In the genomic region with DNA sequence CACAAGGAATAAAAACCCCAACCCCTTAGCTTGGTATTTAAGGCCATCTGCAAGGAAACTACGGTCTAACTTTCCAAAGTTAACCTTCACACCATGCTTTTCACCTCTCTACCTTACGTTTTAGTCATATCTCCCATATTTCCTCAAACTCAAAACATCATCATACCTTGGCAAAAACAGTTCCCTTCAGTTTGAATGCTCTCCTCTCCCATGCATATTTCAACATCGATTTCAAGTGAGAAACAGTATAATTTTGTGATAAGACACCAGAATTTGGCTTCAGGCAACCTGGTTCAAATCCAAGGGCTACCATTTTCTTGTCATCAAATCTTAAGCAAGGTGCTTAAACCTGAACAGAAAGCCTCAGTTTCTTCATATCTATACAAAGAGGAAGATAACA, we compare ENCODE assay signal across 17 cellular contexts.
DNase-seq lines count a peak whose midpoint lies in the region; ATAC-seq, FAIRE-seq and TF ChIP-seq lines count a peak whose summit lies in the region.
"Had no signal": no experiment of that assay in that cellular context is flagged by ENCODE, and none has a peak within 500 bp of the region (broad histone marks: within the 10 kb centered on the region; RNA-seq: fewer than 3 reads in every experiment).

No MANE protein-coding gene starts in this region.

- no peak overlapping the region for H2BK120ac ChIP-seq in mesenchymal stem cell (ENCODE audit: low read depth, low read length)

- H3K9ac ChIP-seq in mesenchymal stem cell (ENCODE audit: low read length), result no peak overlapping the region
- H3K9ac ChIP-seq in smooth muscle cell (ENCODE audit: low read depth), result no peak overlapping the region
- no peak overlapping the region for H3K9ac ChIP-seq in HepG2 (ENCODE audit: insufficient read depth, low read depth, low read length)
- H3K9ac ChIP-seq: GM23248 had no signal

- WGBS in mesenchymal stem cell, result 92% methylated on average over 3 of the region's 3 CpGs
- 91% methylated on average over 3 of the region's 3 CpGs for WGBS in smooth muscle cell (ENCODE audit: low lambda C conversion rate)
- WGBS in HepG2 (ENCODE audit: low lambda C conversion rate), result 97% methylated on average over 3 of the region's 3 CpGs

- peaks cover 30% of the 10 kb centered on the region for H3K4me1 ChIP-seq in RWPE2 (ENCODE audit: insufficient read depth, poor library complexity, severe bottlenecking)
- H3K4me1 ChIP-seq in mesenchymal stem cell (ENCODE audit: control insufficient read depth, insufficient read depth, low read depth, low read length), result peaks cover 8% of the 10 kb centered on the region
- peaks cover 11% of the 10 kb centered on the region for H3K4me1 ChIP-seq in smooth muscle cell (ENCODE audit: low read depth)
- 0 out of 2 replicates have a peak, but pooled peaks cover 4% of the 10 kb centered on the region for H3K4me1 ChIP-seq in HepG2 (ENCODE audit: insufficient read depth, low read length)

- H3K27ac Mint-ChIP-seq in activated T-helper 17 cell treated with anti-CD3 and anti-CD28 coated beads, Interleukin-2, amount 50 U/mL, for 72 hours, result no peak overlapping the region
- no peak overlapping the region for H3K27ac Mint-ChIP-seq in MCF 10A (ENCODE audit: low read depth, unreplicated experiment)
- H3K27ac Mint-ChIP-seq: CD4-positive, alpha-beta T cell had no signal

- TF ChIP-seq EP300 in HepG2 (IDR thresholded peaks at IDR 0.05; ENCODE audit: low read depth in 2 of 2, low read length in 2 of 2) (no peak), HepG2 (CRISPR knock-in tag; IDR thresholded peaks at IDR 0.05; ENCODE audit: borderline replicate concordance) (no peak)

- H3K79me1 ChIP-seq in mesenchymal stem cell (replicated peaks; ENCODE audit: low read length, poor library complexity, severe bottlenecking), result peaks cover 2% of the 10 kb centered on the region

- no peak overlapping the region for H3K18ac ChIP-seq in mesenchymal stem cell (ENCODE audit: low read depth in 1 of 2, low read length in 2 of 2)

- H3K4me3 Mint-ChIP-seq in activated T-helper 17 cell treated with anti-CD3 and anti-CD28 coated beads, Interleukin-2, amount 50 U/mL, for 72 hours, result no peak overlapping the region
- no peak overlapping the region for H3K4me3 Mint-ChIP-seq in MCF 10A (ENCODE audit: unreplicated experiment)
- H3K4me3 Mint-ChIP-seq: CD4-positive, alpha-beta T cell had no signal

- POLR2A ChIA-PET in HepG2 (lab: Yijun Ruan, JAX), result no interaction called here
- POLR2A ChIA-PET in MCF 10A (lab: Yijun Ruan, JAX), result interaction anchor here (1.0 to 2.3 kb wide), 3 partner anchors 15 to 99 kb away, joined by 3 to 6 read pairs (median 4); no protein-coding TSS in a partner anchor

- H3K36me3 Mint-ChIP-seq in activated T-helper 17 cell treated with anti-CD3 and anti-CD28 coated beads, Interleukin-2, amount 50 U/mL, for 72 hours (ENCODE audit: low read depth), result no peaks in the 10 kb centered on the region
- no peaks in the 10 kb centered on the region for H3K36me3 Mint-ChIP-seq in MCF 10A (ENCODE audit: insufficient read depth, unreplicated experiment)

- H3K4me3 ChIP-seq in RWPE2 (ENCODE audit: severe bottlenecking), result no peak overlapping the region
- H3K4me3 ChIP-seq in mesenchymal stem cell (ENCODE audit: insufficient read depth in 1 of 2, low read depth in 1 of 2, low read length in 2 of 2), result no peak overlapping the region
- no peak overlapping the region for H3K4me3 ChIP-seq in smooth muscle cell
- no peak overlapping the region for H3K4me3 ChIP-seq in HepG2 (replicated peaks in 1 of 3; ENCODE audit: insufficient read depth in 1 of 3, low read depth in 2 of 3, low read length in 3 of 3)
- H3K4me3 ChIP-seq: GM23248, HAP-1 had no signal

- no peak for TF ChIP-seq RAD21 in HepG2 (CRISPR knock-in tag; IDR thresholded peaks at IDR 0.05)

- no peaks in the 10 kb centered on the region for H3K27me3 ChIP-seq in RWPE2 (ENCODE audit: insufficient read depth, poor library complexity, severe bottlenecking)
- no peaks in the 10 kb centered on the region for H3K27me3 ChIP-seq in mesenchymal stem cell (ENCODE audit: control insufficient read depth in 1 of 2, insufficient read depth in 1 of 2, low read length in 2 of 2)
- peaks cover 5% of the 10 kb centered on the region for H3K27me3 ChIP-seq in smooth muscle cell (ENCODE audit: low read depth)
- H3K27me3 ChIP-seq in HepG2 (ENCODE audit: control insufficient read depth in 1 of 2, insufficient read depth in 2 of 2, low read length in 2 of 2), result no peaks in the 10 kb centered on the region

- ATAC-seq in RWPE2 (ENCODE audit: low read depth), result no peak
- no peak for ATAC-seq in activated T-helper 17 cell treated with anti-CD3 and anti-CD28 coated beads, Interleukin-2, amount 50 U/mL, for 72 hours (replicated peaks)
- no peak for ATAC-seq in HepG2

- H3F3A ChIP-seq in smooth muscle cell (ENCODE audit: low read depth), result no peaks in the 10 kb centered on the region

- H4K91ac ChIP-seq in mesenchymal stem cell (ENCODE audit: low read length), result no peak overlapping the region

- CTCF ChIA-PET in HepG2 (lab: Yijun Ruan, JAX; ENCODE audit: low intra/inter-chr PET ratio, low total read pairs) (no interaction called here), MCF 10A (lab: Yijun Ruan, JAX) (interaction anchor here (0.6 to 0.7 kb wide), 2 partner anchors 20 to 175 kb away, joined by 3 to 4 read pairs; no protein-coding TSS in a partner anchor)

- H3K9me3 Mint-ChIP-seq in activated T-helper 17 cell treated with anti-CD3 and anti-CD28 coated beads, Interleukin-2, amount 50 U/mL, for 72 hours, result peaks cover under 1% of the 10 kb centered on the region
- H3K9me3 Mint-ChIP-seq in MCF 10A (ENCODE audit: unreplicated experiment), result no peaks in the 10 kb centered on the region
- H3K9me3 Mint-ChIP-seq: CD4-positive, alpha-beta T cell had no signal

- no peak for TF ChIP-seq CTCF in RWPE2 (IDR thresholded peaks at IDR 0.05; ENCODE audit: poor library complexity, severe bottlenecking)
- TF ChIP-seq CTCF in smooth muscle cell (IDR thresholded peaks at IDR 0.05; ENCODE audit: borderline replicate concordance, insufficient read depth, poor library complexity, severe bottlenecking), result no peak
- TF ChIP-seq CTCF in HepG2 (CRISPR knock-in tag; IDR thresholded peaks at IDR 0.05), result no peak
- TF ChIP-seq CTCF in MCF 10A (IDR thresholded peaks at IDR 0.05; ENCODE audit: unreplicated experiment), result no peak

- H3K23ac ChIP-seq in mesenchymal stem cell (ENCODE audit: low read length in 2 of 2), result no peak overlapping the region

- BruUV-seq in HepG2 (replicated peaks; lab: Mats Ljungman, UMichigan), result no TSS peak
- no TSS peak for BruUV-seq in MCF 10A (replicated peaks; lab: Mats Ljungman, UMichigan)

- H2BK12ac ChIP-seq in mesenchymal stem cell (ENCODE audit: low read length in 2 of 2), result no peak overlapping the region

- H3K4me1 Mint-ChIP-seq in activated T-helper 17 cell treated with anti-CD3 and anti-CD28 coated beads, Interleukin-2, amount 50 U/mL, for 72 hours, result no peaks in the 10 kb centered on the region
- H3K4me1 Mint-ChIP-seq in MCF 10A (ENCODE audit: insufficient read depth, unreplicated experiment), result no peaks in the 10 kb centered on the region

- no peak overlapping the region for H4K8ac ChIP-seq in mesenchymal stem cell (ENCODE audit: low read length)

- no peak for TF ChIP-seq POLR2A in HepG2 (IDR thresholded peaks at IDR 0.05; ENCODE audit: insufficient read depth in 1 of 2, low read depth in 2 of 2, low read length in 2 of 2)

- H3K4ac ChIP-seq in mesenchymal stem cell (ENCODE audit: low read depth in 1 of 2, low read length in 2 of 2), result no peak overlapping the region

- in situ Hi-C loops in HepG2 (cut with HindIII; ENCODE audit: extremely low pct_ligation_motif_present, low pct_unique_long_range_greater_than_20kb), result no loop called here

- H3K27ac ChIP-seq in RWPE2 (ENCODE audit: poor library complexity, severe bottlenecking) (peak overlapping the region; percentile 32), mesenchymal stem cell (ENCODE audit: low read length, poor library complexity, severe bottlenecking) (no peak overlapping the region), smooth muscle cell (ENCODE audit: low read depth) (peak overlapping the region; percentile 52), HepG2 (ENCODE audit: extremely low read length, insufficient read depth, low read length) (no peak overlapping the region)
- H3K27ac ChIP-seq: C4-2B had no signal

- H3K9me3 ChIP-seq in RWPE2 (ENCODE audit: severe bottlenecking) (no peaks in the 10 kb centered on the region), mesenchymal stem cell (ENCODE audit: control insufficient read depth, low read length) (no peaks in the 10 kb centered on the region), smooth muscle cell (replicated peaks; ENCODE audit: low read depth) (no peaks in the 10 kb centered on the region), HepG2 (ENCODE audit: low read length) (no peaks in the 10 kb centered on the region)
- H3K9me3 ChIP-seq: Caco-2, HAP-1 had no signal

- intact Hi-C loops in HepG2 (cut with micrococcal nuclease; ENCODE audit: unreplicated experiment) (no loop called here), MCF 10A (cut with micrococcal nuclease) (no loop called here)

- no peak overlapping the region for H3K14ac ChIP-seq in mesenchymal stem cell (ENCODE audit: low read length in 2 of 2)

- H3K27me3 Mint-ChIP-seq in activated T-helper 17 cell treated with anti-CD3 and anti-CD28 coated beads, Interleukin-2, amount 50 U/mL, for 72 hours, result peaks cover under 1% of the 10 kb centered on the region
- no peaks in the 10 kb centered on the region for H3K27me3 Mint-ChIP-seq in MCF 10A (ENCODE audit: insufficient read depth, unreplicated experiment)
- H3K27me3 Mint-ChIP-seq: CD4-positive, alpha-beta T cell had no signal

- no peak for DNase-seq in RWPE2 (ENCODE audit: low spot score)
- DNase-seq in mesenchymal stem cell, result no peak
- no peak for DNase-seq in smooth muscle cell (lab: John Stamatoyannopoulos, UW; ENCODE audit: unreplicated experiment)
- DNase-seq in HepG2 (ENCODE audit: low spot score), result no peak
- DNase-seq in MCF 10A (ENCODE audit: unreplicated experiment), result no peak
- DNase-seq: AML-193; Caco-2; CD4-positive, alpha-beta T cell had no signal

- no peak for FAIRE-seq in HepG2 (lab: Jason Lieb, UNC)
- FAIRE-seq: A204.1, D721Med, G401.6, GM12891, GM18507 had no signal

- H3K36me3 ChIP-seq in RWPE2 (ENCODE audit: low read depth), result no peaks in the 10 kb centered on the region
- no peaks in the 10 kb centered on the region for H3K36me3 ChIP-seq in mesenchymal stem cell (ENCODE audit: control insufficient read depth in 1 of 2, insufficient read depth in 2 of 2, low read depth in 1 of 2, low read length in 2 of 2)
- no peaks in the 10 kb centered on the region for H3K36me3 ChIP-seq in smooth muscle cell (ENCODE audit: low read depth)
- H3K36me3 ChIP-seq in HepG2 (replicated peaks in 1 of 2; ENCODE audit: control insufficient read depth in 1 of 2, insufficient read depth in 2 of 2, low read length in 2 of 2), result no peaks in the 10 kb centered on the region
- H3K36me3 ChIP-seq: HAP-1 had no signal

- no peak overlapping the region for H2AFZ ChIP-seq in mesenchymal stem cell (ENCODE audit: low read depth, low read length)
- H2AFZ ChIP-seq in smooth muscle cell (ENCODE audit: low read depth), result no peak overlapping the region
- no peak overlapping the region for H2AFZ ChIP-seq in HepG2 (ENCODE audit: low read length)
- H2AFZ ChIP-seq: GM23248 had no signal

- H2BK5ac ChIP-seq in mesenchymal stem cell (ENCODE audit: low read depth, low read length, poor library complexity, severe bottlenecking), result no peak overlapping the region

- no peak overlapping the region for H2BK15ac ChIP-seq in mesenchymal stem cell (ENCODE audit: low read depth, poor library complexity, severe bottlenecking)

- peak overlapping the region; percentile 82 for H2AK5ac ChIP-seq in mesenchymal stem cell (ENCODE audit: low read length, severe bottlenecking)

- H3K79me2 ChIP-seq in smooth muscle cell (ENCODE audit: low read depth), result peaks cover 3% of the 10 kb centered on the region
- H3K79me2 ChIP-seq in HepG2 (ENCODE audit: insufficient read depth, low read length), result peaks cover 7% of the 10 kb centered on the region

- H4K20me1 ChIP-seq in smooth muscle cell (ENCODE audit: low read depth), result no peaks in the 10 kb centered on the region
- H4K20me1 ChIP-seq in HepG2 (ENCODE audit: insufficient read depth, low read length), result no peaks in the 10 kb centered on the region

- no peak overlapping the region for H3K4me2 ChIP-seq in mesenchymal stem cell (ENCODE audit: low read length, poor library complexity, severe bottlenecking)
- H3K4me2 ChIP-seq in smooth muscle cell, result no peak overlapping the region
- H3K4me2 ChIP-seq in HepG2 (ENCODE audit: low read depth, low read length), result no peak overlapping the region

Comparison
In these comparisons a context has a peak if more than half of its experiments do, and no peak if none do; other contexts are left out.
1. H3K27ac ChIP-seq: peak in RWPE2 (single experiment) and smooth muscle cell (single experiment); none in mesenchymal stem cell (single experiment) and HepG2 (single experiment).